8 cellular contexts compared by ENCODE assay signal in the genomic region with DNA sequence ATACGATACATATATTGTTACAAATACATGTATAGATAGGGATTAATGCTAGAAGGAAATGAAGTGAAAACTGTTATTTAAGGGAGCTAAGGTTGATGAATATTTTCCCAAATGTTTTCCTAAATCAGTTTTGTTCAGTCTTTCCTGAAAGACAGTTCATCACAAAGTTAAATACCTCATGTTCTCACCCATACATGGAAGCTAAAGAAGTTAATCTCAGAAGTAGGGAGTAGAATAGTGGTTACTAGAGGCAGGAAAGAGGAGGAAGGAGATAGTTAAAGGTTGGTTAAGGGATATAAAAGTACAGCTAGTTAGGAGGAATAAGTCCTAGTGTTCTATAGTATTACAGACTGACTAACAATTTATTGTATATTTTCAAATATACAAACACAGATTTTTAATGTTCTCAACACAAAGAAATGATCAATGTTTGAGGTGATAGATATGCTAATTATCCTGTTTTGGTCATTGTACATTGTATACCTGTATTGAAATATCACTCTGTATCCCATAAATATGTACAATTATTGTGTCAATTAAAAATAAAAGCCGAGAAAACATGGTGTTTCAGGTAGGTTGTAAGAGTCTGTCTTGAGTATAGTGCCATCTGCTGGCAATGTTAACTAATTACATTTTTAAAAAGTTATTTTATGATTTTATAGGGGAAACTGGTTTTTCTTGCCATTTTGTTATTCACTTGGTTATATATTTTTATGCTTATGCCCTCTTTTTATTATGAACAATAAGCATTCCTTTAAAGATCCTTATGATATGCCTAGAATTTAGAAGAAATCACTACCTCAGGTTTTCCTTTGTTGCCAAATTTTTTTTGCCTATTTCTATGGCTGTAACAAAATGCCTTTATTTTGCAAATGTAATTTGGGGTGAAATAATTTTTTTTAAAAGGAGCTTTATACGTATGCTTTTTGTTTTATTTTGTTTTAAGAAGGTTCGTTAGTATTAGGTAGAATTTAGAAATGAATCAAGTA. TPM values are rescaled to one million over a fixed set of nuclear protein-coding genes. Genes with fewer than 3 reads are reported as not detected.
DNase-seq lines count a peak whose midpoint lies in the region; ATAC-seq and TF ChIP-seq lines count a peak whose summit lies in the region.

No MANE protein-coding gene starts in this region.

- H3K4me3 ChIP-seq in OCI-LY7 (ENCODE audit: low read depth, low read length, poor library complexity, severe bottlenecking) (no peak overlapping the region), epithelial cell of proximal tubule (ENCODE audit: low read depth, low read length) (no peak overlapping the region), ovary (no peak overlapping the region)

- TF ChIP-seq CTCF in OCI-LY7 (conservative IDR thresholded peaks at IDR 0.05; ENCODE audit: low read length) (peak; percentile 88), epithelial cell of proximal tubule (conservative IDR thresholded peaks at IDR 0.05; ENCODE audit: low read depth, low read length) (peak; percentile 54), ovary (IDR thresholded peaks at IDR 0.05) (peak; percentile 59 to 73 (median 62))

- TF ChIP-seq EP300 in ovary (IDR thresholded peaks at IDR 0.05): no peak

- POLR2A ChIA-PET in OCI-LY7 (lab: Charles Lee): interaction anchor here (0.8 to 1.1 kb wide), 3 partner anchors 14 to 28 kb away, joined by 3 read pairs; no protein-coding TSS in a partner anchor

- H3K27me3 Mint-ChIP-seq in activated naive CD4-positive, alpha-beta T cell treated with anti-CD3 and anti-CD28 coated beads, Interleukin-2, amount 10 ng/mL, durations not matched to agents 7 days and 5 days: no peaks in the 10 kb centered on the region

- peaks cover 30% of the 10 kb centered on the region; the same call in 1 of the 2 replicates for H3K79me2 ChIP-seq in OCI-LY7 (ENCODE audit: insufficient read depth, low read depth, low read length)

- peak; percentile 52 for ATAC-seq in HG03432 (IDR thresholded peaks at IDR 0.05; ENCODE audit: unreplicated experiment)
- ATAC-seq in GM19467 (IDR thresholded peaks at IDR 0.05; ENCODE audit: unreplicated experiment): no peak
- ATAC-seq in HG03039 (IDR thresholded peaks at IDR 0.05; ENCODE audit: unreplicated experiment): no peak

- no peaks in the 10 kb centered on the region for H3K9me2 ChIP-seq in OCI-LY7 (ENCODE audit: insufficient read depth, low read length)

- H3K27ac ChIP-seq in OCI-LY7 (ENCODE audit: low read depth, low read length, poor library complexity, severe bottlenecking) (no peak overlapping the region), ovary (no peak overlapping the region)

- no peak overlapping the region for H3K27ac Mint-ChIP-seq in activated naive CD4-positive, alpha-beta T cell treated with anti-CD3 and anti-CD28 coated beads, Interleukin-2, amount 10 ng/mL, durations not matched to agents 7 days and 5 days

- CTCF ChIA-PET in OCI-LY7 (lab: Charles Lee; ENCODE audit: unreplicated experiment): no interaction called here
- CTCF ChIA-PET in activated naive CD4-positive, alpha-beta T cell treated with anti-CD3 and anti-CD28 coated beads, Interleukin-2, amount 10 ng/mL, durations not matched to agents 7 days and 5 days (lab: Charles Lee): interaction anchor here (0.7 to 2.4 kb wide), 10 partner anchors 9 to 347 kb away, joined by 3 to 38 read pairs (median 4); no protein-coding TSS in a partner anchor

- intact Hi-C loops in OCI-LY7 (cut with micrococcal nuclease; ENCODE audit: unreplicated experiment): loop anchor here (1.0 to 5.0 kb wide), 2 partner anchors 104 to 170 kb away; no protein-coding TSS in a partner anchor
- intact Hi-C loops in ovary (cut with DNase I): loop anchor here (5.0 to 10.0 kb wide), 3 partner anchors 166 to 174 kb away; no protein-coding TSS in a partner anchor

- H3K36me3 Mint-ChIP-seq in activated naive CD4-positive, alpha-beta T cell treated with anti-CD3 and anti-CD28 coated beads, Interleukin-2, amount 10 ng/mL, durations not matched to agents 7 days and 5 days: no peaks in the 10 kb centered on the region

- H3K4me1 Mint-ChIP-seq in activated naive CD4-positive, alpha-beta T cell treated with anti-CD3 and anti-CD28 coated beads, Interleukin-2, amount 10 ng/mL, durations not matched to agents 7 days and 5 days: no peaks in the 10 kb centered on the region

- H3K9me3 ChIP-seq in OCI-LY7 (ENCODE audit: low read length) (peaks cover 8% of the 10 kb centered on the region; the same call in 1 of the 2 replicates), ovary (no peaks in the 10 kb centered on the region)

- H3K9me3 Mint-ChIP-seq in activated naive CD4-positive, alpha-beta T cell treated with anti-CD3 and anti-CD28 coated beads, Interleukin-2, amount 10 ng/mL, durations not matched to agents 7 days and 5 days: no peaks in the 10 kb centered on the region

- TF ChIP-seq POLR2A in ovary (IDR thresholded peaks at IDR 0.05): no peak

- H3K4me3 Mint-ChIP-seq in activated naive CD4-positive, alpha-beta T cell treated with anti-CD3 and anti-CD28 coated beads, Interleukin-2, amount 10 ng/mL, durations not matched to agents 7 days and 5 days: no peak overlapping the region

- H3K36me3 ChIP-seq in OCI-LY7 (ENCODE audit: insufficient read depth, low read length) (no peaks in the 10 kb centered on the region; the same call in 1 of the 2 replicates), ovary (no peaks in the 10 kb centered on the region)

- H3K4me2 ChIP-seq in OCI-LY7 (ENCODE audit: low read length): no peak overlapping the region

- BruUV-seq in OCI-LY7 (replicated peaks; lab: Mats Ljungman, UMichigan): no TSS peak

- H3K27me3 ChIP-seq in ovary: no peaks in the 10 kb centered on the region

- H3K4me1 ChIP-seq in OCI-LY7 (ENCODE audit: insufficient read depth, low read length, poor library complexity, severe bottlenecking) (no peaks in the 10 kb centered on the region), ovary (ENCODE audit: insufficient read depth) (peaks cover 4% of the 10 kb centered on the region)

- DNase-seq in DMS79 treated with DMSO at 0.1 percent for 48 hours (lab: John Stamatoyannopoulos, UW) (peak; percentile 41), OCI-LY7 (ENCODE audit: low spot score) (peak; percentile 58), epithelial cell of proximal tubule (ENCODE audit: low read depth) (no peak), ovary (no peak)
- DNase-seq in activated naive CD4-positive, alpha-beta T cell treated with anti-CD3 and anti-CD28 coated beads, Interleukin-2, amount 10 ng/mL, durations not matched to agents 7 days and 5 days: no peak

- WGBS in ovary, 3 donors: 36 to 46% (median 41%) methylated on average over 4 of the region's 4 CpGs

- H2AFZ ChIP-seq in OCI-LY7 (ENCODE audit: low read length): no peak overlapping the region

- H4K20me1 ChIP-seq in OCI-LY7 (ENCODE audit: insufficient read depth, low read length): peaks cover 8% of the 10 kb centered on the region

RNA-seq across cellular contexts. Expression of a gene that starts 26.9 kb away (rescaled TPM):
- 24.0 and 27.4 TPM in 2 replicates for total RNA-seq in OCI-LY7 (2014; rRNA removed; shearing (Covaris generic))
- total RNA-seq in OCI-LY7 (2022) (32.8 and 34.0 TPM in 2 replicates), epithelial cell of proximal tubule (12.6 and 23.6 TPM in 2 replicates), ovary (10 to 100 TPM; 32.3 to 76.7 (median 40.9) TPM)
- 10 to 100 TPM; 19.3 to 27.1 TPM for polyA plus RNA-seq in ovary

Comparison
In these comparisons a context has a peak if more than half of its experiments do, and no peak if none do; other contexts are left out.
1. DNase-seq: peak in DMS79 treated with DMSO at 0.1 percent for 48 hours (single experiment) and OCI-LY7 (single experiment); none in epithelial cell of proximal tubule (single experiment), ovary (0 of 5) and activated naive CD4-positive, alpha-beta T cell treated with anti-CD3 and anti-CD28 coated beads, Interleukin-2, amount 10 ng/mL, durations not matched to agents 7 days and 5 days (single experiment).
2. Peak in every context shown above with its lines, with median percentiles within 50 percentile points of each other: CTCF ChIP-seq.